Comparison of ENCODE assay signal across 21 cellular contexts in genomic region chr14:31942216-31942841, GRCh38.
"Had no signal": no experiment of that assay in that cellular context is flagged by ENCODE, and none has a peak within 500 bp of the region (broad histone marks: within the 10 kb centered on the region; RNA-seq: fewer than 3 reads in every experiment).

No MANE protein-coding gene starts in this region.

- H3K4me3 Mint-ChIP-seq: activated CD8-positive, alpha-beta T cell treated with anti-CD3 and anti-CD28 coated beads for 36 hours; activated naive CD4-positive, alpha-beta T cell treated with anti-CD3 and anti-CD28 coated beads, Interleukin-2, amount 10 ng/mL, durations not matched to agents 7 days and 5 days; activated naive CD8-positive, alpha-beta T cell treated with anti-CD3 and anti-CD28 coated beads for 36 hours; activated T-cell treated with anti-CD3 and anti-CD28 coated beads, Interleukin-2, amount 50 U/mL, for 72 hours; T-helper 1 cell treated with Interleukin-12 subunit alpha and Interleukin-12 subunit beta and Interleukin-4 antibody, amounts not matched to agents 30 μg/mL and 1 μg/mL, for 36 hours had no signal

- H3K27ac Mint-ChIP-seq: activated CD8-positive, alpha-beta T cell treated with anti-CD3 and anti-CD28 coated beads for 36 hours; activated naive CD8-positive, alpha-beta T cell treated with anti-CD3 and anti-CD28 coated beads for 36 hours; activated T-cell treated with anti-CD3 and anti-CD28 coated beads, Interleukin-2, amount 50 U/mL, for 72 hours; activated T-helper 2 cell treated with anti-CD3 and anti-CD28 coated beads, Interferon-gamma antibody, Interleukin-2, Interleukin-4, amounts not matched to agents 10 μg/mL and 5 μg/mL and 100 μg/mL, durations not matched to agents 14 hours and 24 hours and 36 hours; T-helper 1 cell treated with Interleukin-12 subunit alpha and Interleukin-12 subunit beta and Interleukin-4 antibody, amounts not matched to agents 30 μg/mL and 1 μg/mL, for 36 hours had no signal

- ATAC-seq: activated CD4-positive, CD25-positive, alpha-beta regulatory T cell treated with anti-CD3 and anti-CD28 coated beads, Interleukin-2, amount 50 U/mL, for 24 hours; activated CD8-positive, alpha-beta T cell treated with anti-CD3 and anti-CD28 coated beads for 36 hours; activated T-cell treated with anti-CD3 and anti-CD28 coated beads, Interleukin-2, amount 50 U/mL, for 72 hours had no signal

- H3K27me3 ChIP-seq: brain microvascular endothelial cell, cardiac muscle cell, Peyer's patch had no signal

- H3K9me3 ChIP-seq: Peyer's patch had no signal

- H3K27ac ChIP-seq: brain microvascular endothelial cell, cardiac muscle cell, RWPE1 had no signal

- DNase-seq: activated CD4-positive, alpha-beta T cell treated with anti-CD3 and anti-CD28 coated beads for 4 hours; activated CD8-positive, alpha-beta memory T cell treated with anti-CD3 and anti-CD28 coated beads, Interleukin-2, amount 50 U/mL, for 4 hours; activated CD8-positive, alpha-beta T cell treated with anti-CD3 and anti-CD28 coated beads for 36 hours; activated gamma-delta T cell treated with Interleukin-2 at 50 U/mL for 16 hours; activated naive CD4-positive, alpha-beta T cell treated with anti-CD3 and anti-CD28 coated beads, Interleukin-2, amount 10 ng/mL, durations not matched to agents 7 days and 5 days; activated naive CD8-positive, alpha-beta T cell treated with anti-CD3 and anti-CD28 coated beads for 36 hours; activated T-cell treated with anti-CD3 and anti-CD28 coated beads, Interleukin-2, amount 50 U/mL, for 72 hours; brain microvascular endothelial cell; NCI-H1092; NCI-H1417; NCI-H2029; NCI-H2107; NCI-H226; NCI-H510A treated with DMSO at 0.1 percent for 48 hours; Peyer's patch; Right ventricle myocardium superior had no signal

- H3K9me3 Mint-ChIP-seq: activated CD8-positive, alpha-beta T cell treated with anti-CD3 and anti-CD28 coated beads for 36 hours; activated naive CD4-positive, alpha-beta T cell treated with anti-CD3 and anti-CD28 coated beads, Interleukin-2, amount 10 ng/mL, durations not matched to agents 7 days and 5 days; activated naive CD8-positive, alpha-beta T cell treated with anti-CD3 and anti-CD28 coated beads for 36 hours; activated T-cell treated with anti-CD3 and anti-CD28 coated beads, Interleukin-2, amount 50 U/mL, for 72 hours; activated T-helper 2 cell treated with anti-CD3 and anti-CD28 coated beads, Interferon-gamma antibody, Interleukin-2, Interleukin-4, amounts not matched to agents 10 μg/mL and 5 μg/mL and 100 μg/mL, durations not matched to agents 14 hours and 24 hours and 36 hours; T-helper 1 cell treated with Interleukin-12 subunit alpha and Interleukin-12 subunit beta and Interleukin-4 antibody, amounts not matched to agents 30 μg/mL and 1 μg/mL, for 36 hours had no signal

- H3K4me3 ChIP-seq: cardiac muscle cell, Peyer's patch had no signal

- H3K27me3 Mint-ChIP-seq: activated naive CD8-positive, alpha-beta T cell treated with anti-CD3 and anti-CD28 coated beads for 36 hours had no signal

- H3K36me3 Mint-ChIP-seq: activated naive CD4-positive, alpha-beta T cell treated with anti-CD3 and anti-CD28 coated beads, Interleukin-2, amount 10 ng/mL, durations not matched to agents 7 days and 5 days; activated naive CD8-positive, alpha-beta T cell treated with anti-CD3 and anti-CD28 coated beads for 36 hours had no signal

- H3K36me3 ChIP-seq: brain microvascular endothelial cell, cardiac muscle cell, Peyer's patch had no signal
